22 cellular contexts compared by ENCODE assay signal in the genomic region with DNA sequence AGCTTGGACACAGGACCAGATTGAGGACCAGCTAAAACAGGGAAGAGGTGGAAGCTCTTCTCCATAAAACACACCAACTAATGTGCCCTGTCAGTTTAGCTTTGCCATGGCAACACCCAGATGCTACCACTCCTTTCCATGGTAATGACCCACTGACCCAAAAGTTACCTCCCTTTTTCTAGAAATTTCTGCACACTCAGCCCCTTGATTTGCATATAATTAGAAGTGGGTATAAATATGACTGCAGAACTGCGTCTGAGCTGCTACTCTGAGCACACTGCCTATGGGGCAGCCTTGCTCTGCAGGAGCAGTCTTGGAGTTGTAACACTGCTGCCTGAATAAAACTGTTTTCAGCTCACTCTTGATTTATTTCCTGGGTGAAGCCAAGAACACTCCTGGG. TPM values are rescaled to one million over a fixed set of nuclear protein-coding genes. Genes with fewer than 3 reads are reported as not detected.
A peak's percentile ranks its signal among the peaks of the same experiment; 100 is the strongest.
DNase-seq lines count a peak whose midpoint lies in the region; ATAC-seq and TF ChIP-seq lines count a peak whose summit lies in the region.
"Had no signal": no experiment of that assay in that cellular context is flagged by ENCODE, and none has a peak within 500 bp of the region (broad histone marks: within the 10 kb centered on the region; RNA-seq: fewer than 3 reads in every experiment).

No MANE protein-coding gene starts in this region.

- 81% methylated on average over 1 of the region's 1 CpG for WGBS in mesenchymal stem cell

- peaks cover 14% of the 10 kb centered on the region for H3K36me3 Mint-ChIP-seq in CD8-positive, alpha-beta T cell

- H3K27me3 Mint-ChIP-seq in CD8-positive, alpha-beta T cell (ENCODE audit: low read depth), result no peaks in the 10 kb centered on the region
- H3K27me3 Mint-ChIP-seq: activated CD4-positive, alpha-beta T cell treated with anti-CD3 and anti-CD28 coated beads, Interleukin-2, amount 10 ng/mL, durations not matched to agents 7 days and 5 days had no signal

- POLR2A ChIA-PET in CD8-positive, alpha-beta T cell (lab: Charles Lee), result interaction anchor here (1.2 to 1.4 kb wide), 3 partner anchors 11 to 61 kb away, joined by 3 to 5 read pairs (median 3); a partner anchor contains a TSS

- no peak overlapping the region for H2AFZ ChIP-seq in mesenchymal stem cell (ENCODE audit: low read depth, low read length)

- no peak overlapping the region for H2BK5ac ChIP-seq in mesenchymal stem cell (ENCODE audit: low read depth, low read length, poor library complexity, severe bottlenecking)

- no peaks in the 10 kb centered on the region for H3K36me3 ChIP-seq in CD8-positive, alpha-beta T cell (ENCODE audit: insufficient read depth, low read length)
- H3K36me3 ChIP-seq in mesenchymal stem cell (ENCODE audit: control insufficient read depth in 1 of 2, insufficient read depth in 2 of 2, low read depth in 1 of 2, low read length in 2 of 2), result no peaks in the 10 kb centered on the region
- H3K36me3 ChIP-seq: neutrophil, Peyer's patch, SJSA1, tibial nerve had no signal

- peaks cover 34% of the 10 kb centered on the region for H3K4me1 Mint-ChIP-seq in CD8-positive, alpha-beta T cell (ENCODE audit: low read depth)

- H3K4me3 Mint-ChIP-seq in CD8-positive, alpha-beta T cell, result no peak overlapping the region
- H3K4me3 Mint-ChIP-seq: activated CD4-positive, alpha-beta T cell treated with anti-CD3 and anti-CD28 coated beads, Interleukin-2, amount 10 ng/mL, durations not matched to agents 7 days and 5 days had no signal

- no peak overlapping the region for H4K91ac ChIP-seq in mesenchymal stem cell (ENCODE audit: low read length)

- H3K14ac ChIP-seq in mesenchymal stem cell (ENCODE audit: low read length in 2 of 2), result no peak overlapping the region

- H2BK12ac ChIP-seq in mesenchymal stem cell (ENCODE audit: low read length in 2 of 2), result no peak overlapping the region

- peaks cover 11% of the 10 kb centered on the region for H3K79me1 ChIP-seq in mesenchymal stem cell (replicated peaks; ENCODE audit: low read length, poor library complexity, severe bottlenecking)

- no peak overlapping the region for H2AK5ac ChIP-seq in mesenchymal stem cell (ENCODE audit: low read length, severe bottlenecking)

- intact Hi-C loops in CD8-positive, alpha-beta T cell (cut with DNase I, micrococcal nuclease), result loop anchor here in 1 of 2 experiments (10.0 kb wide), 1 partner anchor 322 kb away; no protein-coding TSS in a partner anchor

- H3K4me1 ChIP-seq in CD8-positive, alpha-beta T cell (ENCODE audit: insufficient read depth, low read length), result peaks cover 20% of the 10 kb centered on the region
- peaks cover 10% of the 10 kb centered on the region for H3K4me1 ChIP-seq in mesenchymal stem cell (ENCODE audit: control insufficient read depth, insufficient read depth, low read depth, low read length)

- H3K27ac Mint-ChIP-seq in CD8-positive, alpha-beta T cell, result peak overlapping the region; percentile 27
- H3K27ac Mint-ChIP-seq: activated CD4-positive, alpha-beta T cell treated with anti-CD3 and anti-CD28 coated beads, Interleukin-2, amount 10 ng/mL, durations not matched to agents 7 days and 5 days had no signal

- no peak overlapping the region for H3K27ac ChIP-seq in CD8-positive, alpha-beta T cell (ENCODE audit: low read depth, low read length)
- no peak overlapping the region for H3K27ac ChIP-seq in mesenchymal stem cell (ENCODE audit: low read length, poor library complexity, severe bottlenecking)
- H3K27ac ChIP-seq: neutrophil, Peyer's patch, SJSA1, tibial nerve had no signal

- TF ChIP-seq CTCF in CD8-positive, alpha-beta T cell (IDR thresholded peaks at IDR 0.05), result no peak

- H3K9me3 Mint-ChIP-seq in CD8-positive, alpha-beta T cell, result no peaks in the 10 kb centered on the region
- H3K9me3 Mint-ChIP-seq: activated CD4-positive, alpha-beta T cell treated with anti-CD3 and anti-CD28 coated beads, Interleukin-2, amount 10 ng/mL, durations not matched to agents 7 days and 5 days; activated naive CD4-positive, alpha-beta T cell treated with anti-CD3 and anti-CD28 coated beads, Interleukin-2, amount 50 U/mL, for 72 hours had no signal

- no peak overlapping the region for H3K18ac ChIP-seq in mesenchymal stem cell (ENCODE audit: low read depth in 1 of 2, low read length in 2 of 2)

- H3K23ac ChIP-seq in mesenchymal stem cell (ENCODE audit: low read length in 2 of 2), result no peak overlapping the region

- no peaks in the 10 kb centered on the region for H3K27me3 ChIP-seq in CD8-positive, alpha-beta T cell (ENCODE audit: insufficient read depth, low read length)
- H3K27me3 ChIP-seq in mesenchymal stem cell (ENCODE audit: control insufficient read depth in 1 of 2, insufficient read depth in 1 of 2, low read length in 2 of 2), result no peaks in the 10 kb centered on the region
- H3K27me3 ChIP-seq: dorsolateral prefrontal cortex, MG63, neutrophil, Peyer's patch, SJSA1, tibial nerve had no signal

- H3K9ac ChIP-seq in mesenchymal stem cell (ENCODE audit: low read length), result no peak overlapping the region

- H3K4me2 ChIP-seq in mesenchymal stem cell (ENCODE audit: low read length, poor library complexity, severe bottlenecking), result no peak overlapping the region

- CTCF ChIA-PET in CD8-positive, alpha-beta T cell (lab: Charles Lee), result interaction anchor here (0.8 to 1.1 kb wide), 2 partner anchors 19 to 146 kb away, joined by 3 read pairs; no protein-coding TSS in a partner anchor

- H2BK15ac ChIP-seq in mesenchymal stem cell (ENCODE audit: low read depth, poor library complexity, severe bottlenecking), result no peak overlapping the region

- H3K9me3 ChIP-seq in CD8-positive, alpha-beta T cell (ENCODE audit: low read length), result no peaks in the 10 kb centered on the region
- no peaks in the 10 kb centered on the region for H3K9me3 ChIP-seq in mesenchymal stem cell (ENCODE audit: control insufficient read depth, low read length)
- H3K9me3 ChIP-seq: MG63, neutrophil, Peyer's patch, psoas muscle, tibial nerve had no signal

- H4K8ac ChIP-seq in mesenchymal stem cell (ENCODE audit: low read length), result no peak overlapping the region

- H3K4ac ChIP-seq in mesenchymal stem cell (ENCODE audit: low read depth in 1 of 2, low read length in 2 of 2), result no peak overlapping the region

- no peak overlapping the region for H2BK120ac ChIP-seq in mesenchymal stem cell (ENCODE audit: low read depth, low read length)

- no peak for ATAC-seq in CD8-positive, alpha-beta T cell
- ATAC-seq in GM21786 (IDR thresholded peaks at IDR 0.05; ENCODE audit: unreplicated experiment), result no peak
- no peak for ATAC-seq in HG03442 (IDR thresholded peaks at IDR 0.05; ENCODE audit: unreplicated experiment)
- no peak for ATAC-seq in GM21447 (IDR thresholded peaks at IDR 0.05; ENCODE audit: unreplicated experiment)
- ATAC-seq: activated naive CD4-positive, alpha-beta T cell treated with anti-CD3 and anti-CD28 coated beads, Interleukin-2, amount 50 U/mL, for 72 hours; left ventricle myocardium superior; psoas muscle had no signal

- DNase-seq in DMS 273 (lab: John Stamatoyannopoulos, UW; ENCODE audit: unreplicated experiment) (peak; percentile 8), DMS 273 treated with DMSO at 0.1 percent for 48 hours (lab: John Stamatoyannopoulos, UW) (no peak), NCI-H69 (lab: John Stamatoyannopoulos, UW) (peak; percentile 30), mesenchymal stem cell (peak; percentile 15)
- no peak for DNase-seq in CD8-positive, alpha-beta T cell
- DNase-seq: 8988T; activated CD4-positive, alpha-beta T cell treated with anti-CD3 and anti-CD28 coated beads, Interleukin-2, amount 10 ng/mL, durations not matched to agents 7 days and 5 days; cerebellar nuclear complex; DND-41; dorsolateral prefrontal cortex; left ventricle myocardium superior; MG63; NCI-H146; Peyer's patch; psoas muscle had no signal

- H3K4me3 ChIP-seq in CD8-positive, alpha-beta T cell (ENCODE audit: low read depth, low read length), result no peak overlapping the region
- H3K4me3 ChIP-seq in mesenchymal stem cell (ENCODE audit: insufficient read depth in 1 of 2, low read depth in 1 of 2, low read length in 2 of 2), result no peak overlapping the region
- H3K4me3 ChIP-seq: dorsolateral prefrontal cortex, MG63, Peyer's patch, psoas muscle, SJSA1, tibial nerve had no signal

RNA-seq across cellular contexts. Expression of a gene that starts 3.2 kb away (rescaled TPM):
- total RNA-seq in CD8-positive, alpha-beta T cell, result 10 to 100 TPM; 30.5 to 36.8 TPM
- polyA plus RNA-seq in mesenchymal stem cell (2013, experiment 1 of 2), result 36.6 TPM
- 38.0 TPM for polyA plus RNA-seq in mesenchymal stem cell (2013, experiment 2 of 2)

RNA-seq across cellular contexts. Expression of a gene that starts 32.3 kb away (rescaled TPM):
- total RNA-seq in CD8-positive, alpha-beta T cell, result 100 to 1,000 TPM; 173 to 179 TPM
- 898 TPM for polyA plus RNA-seq in mesenchymal stem cell (2013, experiment 1 of 2)
- polyA plus RNA-seq in mesenchymal stem cell (2013, experiment 2 of 2), result 923 TPM

Comparison
In these comparisons a context has a peak if more than half of its experiments do, and no peak if none do; other contexts are left out.
1. DNase-seq: peak in DMS 273 (single experiment), NCI-H69 (single experiment) and mesenchymal stem cell (single experiment); none in DMS 273 treated with DMSO at 0.1 percent for 48 hours (single experiment) and CD8-positive, alpha-beta T cell (0 of 7).